Comparison of ENCODE assay signal across 30 cellular contexts in genomic region chr12:100395811-100396210, GRCh38. TPM values are rescaled to one million over a fixed set of nuclear protein-coding genes. Genes with fewer than 3 reads are reported as not detected.
"Had no signal": no experiment of that assay in that cellular context is flagged by ENCODE, and none has a peak within 500 bp of the region (broad histone marks: within the 10 kb centered on the region; RNA-seq: fewer than 3 reads in every experiment).

No MANE protein-coding gene starts in this region.

- H3K27ac Mint-ChIP-seq: naive thymus-derived CD4-positive, alpha-beta T cell; natural killer cell treated with Interleukin-12 subunit alpha and Interleukin-12 subunit beta and Interleukin-15 and Interleukin-18, amount 100 ng/mL, for 72 hours; stimulated activated memory B cell treated with anti-CD40 and anti-IgM and Interleukin-4, amounts not matched to agents 10 μg/mL and 1 μg/mL and 100 μg/mL, for 72 hours had no signal

- H3K9me3 ChIP-seq: heart left ventricle, left lung, lower lobe of right lung, pancreas, prostate gland, sigmoid colon, tibial nerve, upper lobe of left lung, vagina had no signal

- H3K27ac ChIP-seq: heart left ventricle, left lung, lower lobe of right lung, pancreas, prostate gland, sigmoid colon, tibial nerve, upper lobe of left lung, vagina had no signal

- H3K4me2 ChIP-seq: smooth muscle cell had no signal

- H3K4me1 ChIP-seq: heart left ventricle, left lung, lower lobe of right lung, pancreas, prostate gland, sigmoid colon, tibial nerve, upper lobe of left lung, vagina had no signal

- DNase-seq: heart left ventricle; hypothalamus; kidney glomerular epithelial cell; left cardiac atrium; left lung; lower lobe of right lung; mammary epithelial cell; mesenchymal stem cell; naive thymus-derived CD4-positive, alpha-beta T cell; nucleus accumbens; pancreas; posterior cingulate gyrus; retina; right cardiac atrium; sigmoid colon; stimulated activated CD4-positive, alpha-beta T cell treated with anti-CD3 and anti-CD28 coated beads, Interleukin-1b, Interleukin-23, amount 100 ng/mL, for 48 hours; stimulated activated CD4-positive, alpha-beta T cell treated with anti-CD3 and anti-CD28 coated beads, Interleukin-2, amount 100 ng/mL, for 48 hours; stimulated activated CD4-positive, alpha-beta T cell treated with anti-CD3 and anti-CD28 coated beads, Interleukin-4, amount 100 ng/mL, for 4 hours; stimulated activated CD8-positive, alpha-beta memory T cell treated with anti-CD3 and anti-CD28 coated beads, Interleukin-4, amount 100 ng/mL, for 48 hours; stimulated activated naive CD4-positive, alpha-beta T cell treated with Interleukin-2 at 50 U/mL for 16 hours; stimulated activated naive CD8-positive, alpha-beta T cell treated with anti-CD3 and anti-CD28 coated beads, Interleukin-15, amount 100 ng/mL, for 72 hours; substantia nigra; upper lobe of left lung had no signal

- H3K27me3 ChIP-seq: heart left ventricle, left lung, pancreas, sigmoid colon, tibial nerve, upper lobe of left lung, vagina had no signal

- H3K4me3 Mint-ChIP-seq: naive thymus-derived CD4-positive, alpha-beta T cell; natural killer cell treated with Interleukin-12 subunit alpha and Interleukin-12 subunit beta and Interleukin-15 and Interleukin-18, amount 100 ng/mL, for 72 hours; stimulated activated memory B cell treated with anti-CD40 and anti-IgM and Interleukin-4, amounts not matched to agents 10 μg/mL and 1 μg/mL and 100 μg/mL, for 72 hours; stimulated activated naive CD8-positive, alpha-beta T cell treated with anti-CD3 and anti-CD28 coated beads, Interleukin-15, amount 100 ng/mL, for 72 hours had no signal

- H3K4me3 ChIP-seq: heart left ventricle, left lung, lower lobe of right lung, pancreas, prostate gland, sigmoid colon, smooth muscle cell, tibial nerve, upper lobe of left lung, vagina had no signal

- H3K4me1 Mint-ChIP-seq: naive thymus-derived CD4-positive, alpha-beta T cell; stimulated activated memory B cell treated with anti-CD40 and anti-IgM and Interleukin-4, amounts not matched to agents 10 μg/mL and 1 μg/mL and 100 μg/mL, for 72 hours; stimulated activated naive CD8-positive, alpha-beta T cell treated with anti-CD3 and anti-CD28 coated beads, Interleukin-15, amount 100 ng/mL, for 72 hours had no signal

- H3K27me3 Mint-ChIP-seq: stimulated activated memory B cell treated with anti-CD40 and anti-IgM and Interleukin-4, amounts not matched to agents 10 μg/mL and 1 μg/mL and 100 μg/mL, for 72 hours had no signal

- H3K9me3 Mint-ChIP-seq: naive thymus-derived CD4-positive, alpha-beta T cell; natural killer cell treated with Interleukin-12 subunit alpha and Interleukin-12 subunit beta and Interleukin-15 and Interleukin-18, amount 100 ng/mL, for 72 hours; stimulated activated naive CD8-positive, alpha-beta T cell treated with anti-CD3 and anti-CD28 coated beads, Interleukin-15, amount 100 ng/mL, for 72 hours had no signal

- H3K36me3 ChIP-seq: heart left ventricle, left lung, lower lobe of right lung, pancreas, prostate gland, sigmoid colon, tibial nerve, upper lobe of left lung, vagina had no signal

- ATAC-seq: heart left ventricle; left cardiac atrium; left lung; lower lobe of right lung; naive thymus-derived CD4-positive, alpha-beta T cell; natural killer cell treated with Interleukin-12 subunit alpha and Interleukin-12 subunit beta and Interleukin-15 and Interleukin-18, amount 100 ng/mL, for 72 hours; pancreas; right cardiac atrium; stimulated activated memory B cell treated with anti-CD40 and anti-IgM and Interleukin-4, amounts not matched to agents 10 μg/mL and 1 μg/mL and 100 μg/mL, for 72 hours; stimulated activated naive CD8-positive, alpha-beta T cell treated with anti-CD3 and anti-CD28 coated beads, Interleukin-15, amount 100 ng/mL, for 72 hours had no signal

- H3K36me3 Mint-ChIP-seq: naive thymus-derived CD4-positive, alpha-beta T cell; natural killer cell treated with Interleukin-12 subunit alpha and Interleukin-12 subunit beta and Interleukin-15 and Interleukin-18, amount 100 ng/mL, for 72 hours; stimulated activated memory B cell treated with anti-CD40 and anti-IgM and Interleukin-4, amounts not matched to agents 10 μg/mL and 1 μg/mL and 100 μg/mL, for 72 hours had no signal

RNA-seq across cellular contexts. Expression of gene SLC17A8, which starts 38.9 kb away (rescaled TPM):
- total RNA-seq: left cardiac atrium; lower lobe of right lung; mammary epithelial cell; naive thymus-derived CD4-positive, alpha-beta T cell; natural killer cell treated with Interleukin-12 subunit alpha and Interleukin-12 subunit beta and Interleukin-15 and Interleukin-18, amount 100 ng/mL, for 72 hours; osteoblast; prostate gland; sigmoid colon; smooth muscle cell; tibial nerve; vagina had no signal
